Comparison of ENCODE assay signal across 27 cellular contexts in genomic region chr21:27244356-27244755, GRCh38.
DNase-seq lines count a peak whose midpoint lies in the region; ATAC-seq and TF ChIP-seq lines count a peak whose summit lies in the region.
"Had no signal": no experiment of that assay in that cellular context is flagged by ENCODE, and none has a peak within 500 bp of the region (broad histone marks: within the 10 kb centered on the region; RNA-seq: fewer than 3 reads in every experiment).

No MANE protein-coding gene starts in this region.

- H3K9me3 ChIP-seq in adipocyte (ENCODE audit: control insufficient read depth, low read length) (no peaks in the 10 kb centered on the region), heart left ventricle (no peaks in the 10 kb centered on the region), skeletal muscle satellite cell (replicated peaks; ENCODE audit: low read length) (no peaks in the 10 kb centered on the region), neuronal stem cell (replicated peaks in 1 of 2; ENCODE audit: control insufficient read depth in 2 of 2, insufficient read depth in 1 of 2, low read depth in 1 of 2, low read length in 2 of 2) (no peaks in the 10 kb centered on the region)
- H3K9me3 ChIP-seq: BLaER1 treated with 17β-estradiol and CSF1 and Interleukin-3, amounts not matched to agents 10 nM and 100 nM; sigmoid colon; SK-N-SH had no signal

- no peak overlapping the region for H3K4me3 ChIP-seq in adipocyte (ENCODE audit: low read length)
- H3K4me3 ChIP-seq in heart left ventricle = no peak overlapping the region
- no peak overlapping the region for H3K4me3 ChIP-seq in skeletal muscle satellite cell (ENCODE audit: low read length)
- H3K4me3 ChIP-seq in neuronal stem cell (ENCODE audit: low read length in 2 of 2) = no peak overlapping the region
- H3K4me3 ChIP-seq: BLaER1 treated with 17β-estradiol and CSF1 and Interleukin-3, amounts not matched to agents 10 nM and 100 nM; GM23338; sigmoid colon had no signal

- DNase-seq in EL = peak; percentile 31
- no peak for DNase-seq in adipocyte (ENCODE audit: low read depth)
- no peak for DNase-seq in heart left ventricle
- no peak for DNase-seq in neuronal stem cell (ENCODE audit: low spot score)
- no peak for DNase-seq in NK-92 treated with Interleukin-12 subunit alpha and Interleukin-12 subunit beta, amount 100 ng/mL, for 24 hours (lab: John Stamatoyannopoulos, UW)
- no peak for DNase-seq in SW480 (ENCODE audit: low spot score)
- DNase-seq: activated CD4-positive, alpha-beta T cell treated with anti-CD3 and anti-CD28 coated beads for 48 hours; activated effector memory CD4-positive, alpha-beta T cell treated with anti-CD3 and anti-CD28 coated beads, Interleukin-2, amount 50 U/mL, for 16 hours; activated naive CD8-positive, alpha-beta T cell treated with anti-CD3 and anti-CD28 coated beads for 36 hours; activated T-cell treated with anti-CD3 and anti-CD28 coated beads, Interleukin-2, amount 50 U/mL, for 1 hour; COR-L47; dermis blood vessel endothelial cell; mesendoderm; NCI-H1417 treated with DMSO at 0.1 percent for 48 hours; NCI-H2081 treated with DMSO at 0.1 percent for 48 hours; NCI-H226; NCI-H748 treated with DMSO at 0.1 percent for 48 hours; posterior cingulate gyrus; sigmoid colon; T-helper 2 cell had no signal

- H4K91ac ChIP-seq in neuronal stem cell (ENCODE audit: low read depth, low read length, poor library complexity) = no peak overlapping the region

- no peak overlapping the region for H3K14ac ChIP-seq in neuronal stem cell (ENCODE audit: low read length)

- peak overlapping the region; percentile 84 for H3K9ac ChIP-seq in adipocyte (ENCODE audit: low read length)
- no peak overlapping the region for H3K9ac ChIP-seq in skeletal muscle satellite cell (ENCODE audit: low read depth, low read length)
- no peak overlapping the region for H3K9ac ChIP-seq in neuronal stem cell (ENCODE audit: low read depth, low read length, poor library complexity)
- H3K9ac ChIP-seq: BLaER1 treated with 17β-estradiol and CSF1 and Interleukin-3, amounts not matched to agents 10 nM and 100 nM; SK-N-SH had no signal

- H2BK5ac ChIP-seq in neuronal stem cell (ENCODE audit: low read length) = no peak overlapping the region

- WGBS in heart left ventricle, 4 donors = 50 to 71% (median 65%) methylated on average over 2 of the region's 2 CpGs
- no CpG with 5 or more reads among the region's 2 CpGs for WGBS in neuronal stem cell (ENCODE audit: extremely low coverage in 2 of 2, insufficient read length in 2 of 2, insufficient replicate concordance in 1 of 2), 2 donors

- no peaks in the 10 kb centered on the region for H3K36me3 ChIP-seq in adipocyte (ENCODE audit: control insufficient read depth, insufficient read depth, low read length, severe bottlenecking)
- no peaks in the 10 kb centered on the region for H3K36me3 ChIP-seq in heart left ventricle
- no peaks in the 10 kb centered on the region for H3K36me3 ChIP-seq in skeletal muscle satellite cell (ENCODE audit: insufficient read depth, low read length)
- no peaks in the 10 kb centered on the region for H3K36me3 ChIP-seq in neuronal stem cell (replicated peaks in 1 of 2; ENCODE audit: control insufficient read depth in 2 of 2, insufficient read depth in 2 of 2, low read length in 2 of 2)
- H3K36me3 ChIP-seq: BLaER1 treated with 17β-estradiol and CSF1 and Interleukin-3, amounts not matched to agents 10 nM and 100 nM; sigmoid colon had no signal

- no peak overlapping the region for H3K4ac ChIP-seq in neuronal stem cell (ENCODE audit: low read length)

- H2AFZ ChIP-seq in neuronal stem cell (ENCODE audit: low read length) = no peak overlapping the region
- H2AFZ ChIP-seq: GM23338 had no signal

- no peak overlapping the region for H2AK5ac ChIP-seq in neuronal stem cell (ENCODE audit: low read depth, low read length)

- intact Hi-C loops in heart left ventricle (cut with DNase I) = loop anchor here in 1 of 10 donors (10.0 kb wide), 1 partner anchor 180 kb away; no protein-coding TSS in a partner anchor

- H3K23ac ChIP-seq in neuronal stem cell (ENCODE audit: low read depth, low read length, poor library complexity) = no peak overlapping the region

- ATAC-seq in heart left ventricle (peak in 3 of 4 donors; percentile 51 to 72 (median 57)), HG03571 (IDR thresholded peaks at IDR 0.05; ENCODE audit: unreplicated experiment) (no peak)
- ATAC-seq: GM23338 had no signal

- no peak for TF ChIP-seq CTCF in heart left ventricle (IDR thresholded peaks at IDR 0.05)

- H3K79me1 ChIP-seq in neuronal stem cell (ENCODE audit: low read depth, low read length) = no peaks in the 10 kb centered on the region

- peak overlapping the region in 8 of 12 donors; percentile 1 to 60 (median 40) for H3K27ac ChIP-seq in heart left ventricle
- no peak overlapping the region for H3K27ac ChIP-seq in neuronal stem cell (replicated peaks; ENCODE audit: low read length)
- H3K27ac ChIP-seq: BLaER1 treated with 17β-estradiol and CSF1 and Interleukin-3, amounts not matched to agents 10 nM and 100 nM; HL-60; RWPE1 had no signal

- H3K4me2 ChIP-seq in skeletal muscle satellite cell (ENCODE audit: low read length) (peak overlapping the region; percentile 23), neuronal stem cell (ENCODE audit: insufficient read depth, low read length, poor library complexity, severe bottlenecking) (no peak overlapping the region)
- H3K4me2 ChIP-seq: BLaER1 treated with 17β-estradiol and CSF1 and Interleukin-3, amounts not matched to agents 10 nM and 100 nM; GM23338; SK-N-SH had no signal

- H2BK15ac ChIP-seq in neuronal stem cell (ENCODE audit: low read length) = no peak overlapping the region

- H3K18ac ChIP-seq in neuronal stem cell (ENCODE audit: low read length) = no peak overlapping the region

- no peak overlapping the region for H4K8ac ChIP-seq in neuronal stem cell (ENCODE audit: low read depth, low read length)

- no peak overlapping the region for H2BK120ac ChIP-seq in neuronal stem cell (ENCODE audit: low read depth, low read length)

- no peaks in the 10 kb centered on the region for H3K27me3 ChIP-seq in adipocyte (replicated peaks; ENCODE audit: control insufficient read depth, insufficient read depth, low read length)
- H3K27me3 ChIP-seq in heart left ventricle = no peaks in the 10 kb centered on the region
- H3K27me3 ChIP-seq in skeletal muscle satellite cell (ENCODE audit: control insufficient read depth, insufficient read depth, low read length) = no peaks in the 10 kb centered on the region
- H3K27me3 ChIP-seq in neuronal stem cell (ENCODE audit: control insufficient read depth in 3 of 3, insufficient read depth in 3 of 3, low read depth in 1 of 3, low read length in 3 of 3) = no peaks in the 10 kb centered on the region
- H3K27me3 ChIP-seq: BLaER1 treated with 17β-estradiol and CSF1 and Interleukin-3, amounts not matched to agents 10 nM and 100 nM; sigmoid colon had no signal

- TF ChIP-seq POLR2A in heart left ventricle (IDR thresholded peaks at IDR 0.05) = no peak

- H2BK12ac ChIP-seq in neuronal stem cell (ENCODE audit: low read length) = no peak overlapping the region

- H3K4me1 ChIP-seq in adipocyte (ENCODE audit: control insufficient read depth, insufficient read depth, low read length) = peaks cover 65% of the 10 kb centered on the region
- H3K4me1 ChIP-seq in heart left ventricle = peaks cover 0 to 20% (median 0%) of the 10 kb centered on the region in 12 donors
- peaks cover 32% of the 10 kb centered on the region for H3K4me1 ChIP-seq in skeletal muscle satellite cell (ENCODE audit: control insufficient read depth, insufficient read depth, low read length)
- H3K4me1 ChIP-seq in neuronal stem cell (ENCODE audit: control insufficient read depth in 2 of 2, insufficient read depth in 1 of 2, low read depth in 1 of 2, low read length in 2 of 2) = no peaks in the 10 kb centered on the region
- H3K4me1 ChIP-seq: BLaER1 treated with 17β-estradiol and CSF1 and Interleukin-3, amounts not matched to agents 10 nM and 100 nM; sigmoid colon had no signal
